In genomic region chr22:43172191-43172590, GRCh38 we compare ENCODE assay signal across 22 cellular contexts. TPM values are rescaled to one million over a fixed set of nuclear protein-coding genes. Genes with fewer than 3 reads are reported as not detected.
DNase-seq lines count a peak whose midpoint lies in the region; ATAC-seq, FAIRE-seq and TF ChIP-seq lines count a peak whose summit lies in the region.
"Had no signal": no experiment of that assay in that cellular context is flagged by ENCODE, and none has a peak within 500 bp of the region (broad histone marks: within the 10 kb centered on the region; RNA-seq: fewer than 3 reads in every experiment).

No MANE protein-coding gene starts in this region.

- H3K27ac Mint-ChIP-seq in CD14-positive monocyte (no peak overlapping the region), osteocyte (ENCODE audit: unreplicated experiment) (no peak overlapping the region)
- H3K27ac Mint-ChIP-seq: B cell; CD8-positive, alpha-beta T cell; HFFc6 had no signal

- H3K4me1 Mint-ChIP-seq in CD14-positive monocyte (no peaks in the 10 kb centered on the region), osteocyte (ENCODE audit: unreplicated experiment) (peaks cover 16% of the 10 kb centered on the region)
- H3K4me1 Mint-ChIP-seq: B cell had no signal

- H3K4me1 ChIP-seq in right atrium auricular region (no peaks in the 10 kb centered on the region), kidney (ENCODE audit: control insufficient read depth in 1 of 2, insufficient read depth in 1 of 2, low read depth in 1 of 2, low read length in 2 of 2) (no peaks in the 10 kb centered on the region)
- H3K4me1 ChIP-seq: HAP-1 had no signal

- POLR2A ChIA-PET in RWPE1 (lab: Yijun Ruan, JAX; ENCODE audit: low non-redundant PET): no interaction called here

- H3K27ac ChIP-seq in right atrium auricular region (no peak overlapping the region), RWPE1 (peak overlapping the region; percentile 56; the same call in 1 of the 2 replicates), kidney (ENCODE audit: low read depth in 2 of 2, low read length in 2 of 2) (no peak overlapping the region)
- H3K27ac ChIP-seq: C4-2B had no signal

- CTCF ChIA-PET in RWPE1 (lab: Yijun Ruan, JAX): interaction anchor here (0.6 kb wide), 1 partner anchor 37 kb away, joined by 4 read pairs; no protein-coding TSS in a partner anchor

- H3K4me3 Mint-ChIP-seq in CD14-positive monocyte (no peak overlapping the region), osteocyte (ENCODE audit: unreplicated experiment) (no peak overlapping the region)
- H3K4me3 Mint-ChIP-seq: B cell; CD8-positive, alpha-beta T cell; HFFc6 had no signal

- H3K9me3 ChIP-seq in right atrium auricular region: no peaks in the 10 kb centered on the region
- no peaks in the 10 kb centered on the region for H3K9me3 ChIP-seq in kidney (ENCODE audit: control insufficient read depth in 1 of 2, low read length in 2 of 2)
- H3K9me3 ChIP-seq: HAP-1 had no signal

- no peak for ATAC-seq in Right ventricle myocardium superior (ENCODE audit: poor library complexity)
- ATAC-seq in stimulated activated naive CD8-positive, alpha-beta T cell treated with anti-CD3 and anti-CD28 coated beads, Interleukin-15, Interleukin-2, amounts not matched to agents 100 U/mL and 50 U/mL, for 24 hours: no peak
- ATAC-seq: CD8-positive, alpha-beta T cell; HepG2 had no signal

- TF ChIP-seq CTCF in right atrium auricular region (IDR thresholded peaks at IDR 0.05) (no peak), RWPE1 (conservative IDR thresholded peaks at IDR 0.05; ENCODE audit: low read depth) (no peak), kidney (IDR thresholded peaks at IDR 0.05; ENCODE audit: borderline replicate concordance, extremely low read depth, insufficient read depth) (no peak), CD14-positive monocyte (IDR thresholded peaks at IDR 0.05) (no peak), osteocyte (IDR thresholded peaks at IDR 0.05) (no peak)

- H3K36me3 Mint-ChIP-seq in CD14-positive monocyte: peaks cover 58 to 89% of the 10 kb centered on the region in 2 donors
- H3K36me3 Mint-ChIP-seq in osteocyte (ENCODE audit: unreplicated experiment): peaks cover 10% of the 10 kb centered on the region

- H3K36me3 ChIP-seq in right atrium auricular region (peaks cover 40% of the 10 kb centered on the region), kidney (ENCODE audit: control insufficient read depth in 1 of 2, insufficient read depth in 2 of 2, low read length in 2 of 2) (peaks cover 4 to 13% of the 10 kb centered on the region in 2 donors)

- DNase-seq in Right ventricle myocardium superior (peak; percentile 24), right atrium auricular region (ENCODE audit: low spot score) (no peak), RWPE1 (ENCODE audit: low spot score) (no peak), kidney (peak; percentile 48), CD14-positive monocyte (ENCODE audit: low spot score) (no peak), osteocyte (ENCODE audit: extremely low spot score, unreplicated experiment) (no peak)
- no peak for DNase-seq in stimulated activated naive CD8-positive, alpha-beta T cell treated with anti-CD3 and anti-CD28 coated beads, Interleukin-15, Interleukin-2, amounts not matched to agents 100 U/mL and 50 U/mL, for 24 hours
- DNase-seq: CD8-positive, alpha-beta T cell; COR-L47; DMS153; DMS79 treated with DMSO at 0.1 percent for 48 hours; EL; GOT3; HFFc6 had no signal

- H3K4me3 ChIP-seq in right atrium auricular region (no peak overlapping the region), kidney (ENCODE audit: low read length in 2 of 2) (no peak overlapping the region)
- H3K4me3 ChIP-seq: HAP-1 had no signal

- H3K27me3 Mint-ChIP-seq in CD14-positive monocyte (ENCODE audit: low read depth in 3 of 3) (peaks cover 0 to 2% (median 0%) of the 10 kb centered on the region in 3 donors), osteocyte (ENCODE audit: unreplicated experiment) (no peaks in the 10 kb centered on the region)
- H3K27me3 Mint-ChIP-seq: B cell had no signal

- no peaks in the 10 kb centered on the region for H3K9me3 Mint-ChIP-seq in CD14-positive monocyte
- H3K9me3 Mint-ChIP-seq in osteocyte (ENCODE audit: unreplicated experiment): no peaks in the 10 kb centered on the region
- H3K9me3 Mint-ChIP-seq: CD8-positive, alpha-beta T cell; HFFc6 had no signal

- H3K27me3 ChIP-seq in right atrium auricular region: no peaks in the 10 kb centered on the region

- intact Hi-C loops in Right ventricle myocardium superior (cut with DNase I) (no loop called here), kidney (cut with DNase I) (no loop called here), CD14-positive monocyte (cut with micrococcal nuclease) (no loop called here)

- no peak for FAIRE-seq in kidney (lab: Jason Lieb, UNC)
- FAIRE-seq: D721Med, G401.6, GM12891, HepG2, HTR-8/SVneo had no signal

- H3K9ac ChIP-seq in kidney (ENCODE audit: low read length in 2 of 2): no peak overlapping the region

RNA-seq across cellular contexts. Expression of gene TTLL12, which starts 14.7 kb away (rescaled TPM):
- total RNA-seq in Right ventricle myocardium superior (11.1 TPM), right atrium auricular region (10 to 100 TPM; 11.4 to 15.1 TPM), kidney (26.3 TPM), osteocyte (33.7 and 35.6 TPM in 2 replicates)
- polyA plus RNA-seq in kidney (ENCODE audit: insufficient read depth, low read depth, low replicate concordance) (11.5 TPM), CD14-positive monocyte (10 to 100 TPM; 16.5 to 16.6 TPM)

RNA-seq across cellular contexts. Expression of gene TSPO, which starts 20.8 kb away (rescaled TPM):
- total RNA-seq in Right ventricle myocardium superior (126 TPM), right atrium auricular region (100 to 1,000 TPM; 182 to 241 TPM), kidney (134 TPM), osteocyte (70.6 and 73.3 TPM in 2 replicates)
- polyA plus RNA-seq in kidney (ENCODE audit: insufficient read depth, low read depth, low replicate concordance) (173 TPM), CD14-positive monocyte (1,000 to 10,000 TPM; 2,230 to 2,663 TPM)

RNA-seq across cellular contexts. Expression of gene MCAT, which starts 29.0 kb away (rescaled TPM):
- total RNA-seq in Right ventricle myocardium superior: 16.9 TPM
- 10 to 100 TPM; 16.1 to 17.6 TPM for total RNA-seq in right atrium auricular region
- total RNA-seq in kidney: 24.8 TPM
- polyA plus RNA-seq in kidney (ENCODE audit: insufficient read depth, low read depth, low replicate concordance): 74.7 TPM
- 1 to 10 TPM; 6.8 to 8.9 TPM for polyA plus RNA-seq in CD14-positive monocyte
- 16.5 and 16.6 TPM in 2 replicates for total RNA-seq in osteocyte

Comparison
In these comparisons a context has a peak if more than half of its experiments do, and no peak if none do; other contexts are left out.
1. DNase-seq: peak in Right ventricle myocardium superior (single experiment) and kidney (single experiment); none in right atrium auricular region (single experiment), RWPE1 (single experiment), CD14-positive monocyte (single experiment), stimulated activated naive CD8-positive, alpha-beta T cell treated with anti-CD3 and anti-CD28 coated beads, Interleukin-15, Interleukin-2, amounts not matched to agents 100 U/mL and 50 U/mL, for 24 hours (single experiment) and osteocyte (single experiment).